Comparison of ENCODE assay signal across 34 cellular contexts in the genomic region with DNA sequence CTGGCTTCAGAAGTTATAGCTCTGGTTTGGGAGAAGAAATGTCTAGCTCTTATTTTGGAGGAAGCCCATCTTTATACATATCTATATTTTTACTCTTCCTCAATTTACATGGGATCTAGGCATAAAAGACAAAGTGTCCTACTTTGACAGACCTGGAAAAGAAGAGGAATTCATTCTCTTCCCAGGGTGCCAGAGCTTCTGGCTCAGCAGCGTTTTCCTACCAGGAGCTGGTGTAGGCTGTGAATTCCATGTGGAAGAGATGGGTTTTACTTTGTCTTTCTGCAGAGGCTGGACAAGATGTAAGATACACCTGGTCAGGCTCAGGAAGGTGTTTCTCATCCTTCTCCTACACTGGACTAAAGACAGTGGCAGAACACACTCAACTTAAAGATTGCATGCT.
"Had no signal": no experiment of that assay in that cellular context is flagged by ENCODE, and none has a peak within 500 bp of the region (broad histone marks: within the 10 kb centered on the region; RNA-seq: fewer than 3 reads in every experiment).

No MANE protein-coding gene starts in this region.

- H3K4me2 ChIP-seq: KMS-11 had no signal

- H3K27me3 ChIP-seq: MG63 had no signal

- DNase-seq: Karpas-422, Kasumi-1, MG63, MM.1S, MV-4-11, NCI-H1048, NCI-H1092, NCI-H1092 treated with DMSO at 0.1 percent for 48 hours, NCI-H1105, NCI-H1105 treated with DMSO at 0.1 percent for 48 hours, NCI-H1417, NCI-H1417 treated with DMSO at 0.1 percent for 48 hours, NCI-H1436, NCI-H1436 treated with DMSO at 0.1 percent for 48 hours, NCI-H146, NCI-H1694, NCI-H1694 treated with DMSO at 0.1 percent for 48 hours, NCI-H187, NCI-H187 treated with DMSO at 0.1 percent for 48 hours, NCI-H1930, NCI-H2029, NCI-H2029 treated with DMSO at 0.1 percent for 48 hours, NCI-H2081, NCI-H2081 treated with DMSO at 0.1 percent for 48 hours, NCI-H2107, NCI-H2171, NCI-H2171 treated with DMSO at 0.1 percent for 48 hours, NCI-H2227 treated with DMSO at 0.1 percent for 48 hours, NCI-H226, NCI-H345, NCI-H446, NCI-H446 treated with DMSO at 0.1 percent for 48 hours, NCI-H510A had no signal

- H3K36me3 ChIP-seq: MG63 had no signal

- H3K9me3 ChIP-seq: MG63 had no signal

- H3K9ac ChIP-seq: KMS-11 had no signal

- H3K27ac ChIP-seq: KMS-11 had no signal

- H3K4me3 ChIP-seq: MG63 had no signal
